30 cellular contexts compared by ENCODE assay signal in genomic region chr1:75611014-75611413, GRCh38. TPM values are rescaled to one million over a fixed set of nuclear protein-coding genes. Genes with fewer than 3 reads are reported as not detected.
"Had no signal": no experiment of that assay in that cellular context is flagged by ENCODE, and none has a peak within 500 bp of the region (broad histone marks: within the 10 kb centered on the region; RNA-seq: fewer than 3 reads in every experiment).

Gene SLC44A5 (minus strand): TSS chr1:75611114. CDS start chr1:75541447, 69,667 bp downstream.

- H3K36me3 ChIP-seq: adrenal gland, SJCRH30 had no signal

- H3K27ac Mint-ChIP-seq: activated CD4-positive, alpha-beta memory T cell treated with anti-CD3 and anti-CD28 coated beads for 36 hours; activated naive CD4-positive, alpha-beta T cell treated with anti-CD3 and anti-CD28 coated beads for 36 hours; activated naive CD4-positive, alpha-beta T cell treated with anti-CD3 and anti-CD28 coated beads, Interleukin-2, amount 50 U/mL, for 72 hours; activated T-helper 1 cell treated with anti-CD3 and anti-CD28 coated beads, Interleukin-12 subunit alpha, Interleukin-12 subunit beta, Interleukin-2, Interleukin-4 antibody, amounts not matched to agents 30 ng/mL and 10 ng/mL and 1 ng/mL, durations not matched to agents 14 hours and 24 hours and 36 hours; T-helper 2 cell treated with Interferon-gamma antibody and Interleukin-4, amounts not matched to agents 5 μg/mL and 100 μg/mL, for 36 hours had no signal

- H3K27ac ChIP-seq: adrenal gland, body of pancreas, SJCRH30, SK-N-MC had no signal

- H3K4me3 Mint-ChIP-seq: activated CD4-positive, alpha-beta memory T cell treated with anti-CD3 and anti-CD28 coated beads for 36 hours; activated naive CD4-positive, alpha-beta T cell treated with anti-CD3 and anti-CD28 coated beads for 36 hours; activated T-cell treated with anti-CD3 and anti-CD28 coated beads, Interleukin-2, amount 50 U/mL, for 4 hours; activated T-helper 1 cell treated with anti-CD3 and anti-CD28 coated beads, Interleukin-12 subunit alpha, Interleukin-12 subunit beta, Interleukin-2, Interleukin-4 antibody, amounts not matched to agents 30 ng/mL and 10 ng/mL and 1 ng/mL, durations not matched to agents 14 hours and 24 hours and 36 hours; T-helper 2 cell treated with Interferon-gamma antibody and Interleukin-4, amounts not matched to agents 5 μg/mL and 100 μg/mL, for 36 hours had no signal

- H3K4me3 ChIP-seq: adrenal gland, body of pancreas, SJCRH30, SK-N-MC had no signal

- H3K9me3 ChIP-seq: adrenal gland, body of pancreas, SJCRH30 had no signal

- ATAC-seq: activated CD4-positive, CD25-positive, alpha-beta regulatory T cell treated with anti-CD3 and anti-CD28 coated beads, Interleukin-2, amount 50 U/mL, for 24 hours; activated naive CD4-positive, alpha-beta T cell treated with anti-CD3 and anti-CD28 coated beads, Interleukin-2, amount 50 U/mL, for 72 hours; activated T-cell treated with anti-CD3 and anti-CD28 coated beads, Interleukin-2, amount 50 U/mL, for 4 hours; body of pancreas; Panc1 had no signal

- H3K9me3 Mint-ChIP-seq: activated CD4-positive, alpha-beta memory T cell treated with anti-CD3 and anti-CD28 coated beads for 36 hours; activated naive CD4-positive, alpha-beta T cell treated with anti-CD3 and anti-CD28 coated beads for 36 hours; activated T-cell treated with anti-CD3 and anti-CD28 coated beads, Interleukin-2, amount 50 U/mL, for 4 hours; activated T-helper 1 cell treated with anti-CD3 and anti-CD28 coated beads, Interleukin-12 subunit alpha, Interleukin-12 subunit beta, Interleukin-2, Interleukin-4 antibody, amounts not matched to agents 30 ng/mL and 10 ng/mL and 1 ng/mL, durations not matched to agents 14 hours and 24 hours and 36 hours; T-helper 2 cell treated with Interferon-gamma antibody and Interleukin-4, amounts not matched to agents 5 μg/mL and 100 μg/mL, for 36 hours had no signal

- H3K36me3 Mint-ChIP-seq: activated CD4-positive, alpha-beta memory T cell treated with anti-CD3 and anti-CD28 coated beads for 36 hours had no signal

- DNase-seq: activated CD4-positive, alpha-beta memory T cell treated with anti-CD3 and anti-CD28 coated beads for 36 hours; activated CD4-positive, alpha-beta T cell treated with anti-CD3 and anti-CD28 coated beads for 4 hours; activated CD4-positive, alpha-beta T cell treated with anti-CD3 and anti-CD28 coated beads, Interleukin-2, amount 50 U/mL, for 1 hour; activated CD8-positive, alpha-beta memory T cell treated with anti-CD3 and anti-CD28 coated beads, Interleukin-2, amount 50 U/mL, for 4 hours; activated gamma-delta T cell treated with Interleukin-2 at 50 U/mL for 16 hours; activated naive CD4-positive, alpha-beta T cell treated with anti-CD3 and anti-CD28 coated beads for 36 hours; activated T-cell treated with anti-CD3 and anti-CD28 coated beads for 4 hours; activated T-cell treated with anti-CD3 and anti-CD28 coated beads, Interleukin-2, amount 50 U/mL, for 4 hours; adrenal gland; body of pancreas; caudate nucleus; Kasumi-1; KG1; MM.1S; MV-4-11; NCI-H1092; NCI-H1436 treated with DMSO at 0.1 percent for 48 hours; NCI-H1694 treated with DMSO at 0.1 percent for 48 hours; NCI-H2029; NCI-H345; NCI-H524 treated with DMSO at 0.1 percent for 48 hours; SHP77; SJCRH30 had no signal

- H3K4me1 ChIP-seq: SJCRH30 had no signal

RNA-seq across cellular contexts. Expression of gene SLC44A5, which starts in this region (rescaled TPM):
- total RNA-seq: activated T-helper 1 cell treated with anti-CD3 and anti-CD28 coated beads, Interleukin-12 subunit alpha, Interleukin-12 subunit beta, Interleukin-2, Interleukin-4 antibody, amounts not matched to agents 30 ng/mL and 10 ng/mL and 1 ng/mL, durations not matched to agents 14 hours and 24 hours and 36 hours; T-helper 1 cell treated with Interleukin-12 subunit alpha and Interleukin-12 subunit beta and Interleukin-4 antibody, amounts not matched to agents 30 ng/mL and 1 ng/mL, for 36 hours had no signal
